In the genomic region with DNA sequence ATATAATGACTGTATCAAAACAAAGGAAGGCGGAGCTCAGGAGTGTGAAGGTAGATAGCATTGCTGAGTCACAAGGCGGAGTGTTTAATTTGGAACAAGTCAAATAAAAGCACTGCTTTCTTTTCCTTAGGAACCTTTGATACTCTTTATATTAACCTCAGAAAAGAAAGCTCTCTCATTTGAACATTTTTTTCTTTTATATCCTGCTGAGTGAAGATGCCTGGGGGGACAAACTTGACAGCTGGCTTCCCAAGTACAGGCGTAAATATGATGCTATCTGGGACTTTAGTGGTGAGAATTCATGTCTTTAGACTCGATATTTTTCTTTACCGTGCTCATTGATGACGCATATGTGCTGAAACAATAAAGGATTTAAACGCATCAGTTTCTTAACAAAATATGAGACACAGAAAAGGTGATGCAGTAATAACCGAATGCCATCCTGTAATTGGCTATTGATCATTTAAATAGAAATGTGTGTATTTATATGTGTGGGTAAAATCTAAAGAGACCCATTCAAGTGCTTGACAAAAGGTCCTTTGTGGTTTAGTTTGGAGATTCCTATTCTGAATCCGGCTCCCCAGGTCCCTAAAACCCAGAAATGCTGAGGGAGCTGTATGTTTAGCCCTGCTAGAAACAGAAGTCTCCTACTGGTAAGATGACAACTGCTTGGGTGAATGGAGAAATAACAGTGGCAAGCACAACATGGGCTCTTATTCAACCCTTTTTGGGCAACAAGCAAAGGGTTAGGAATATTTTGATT, we compare ENCODE assay signal across 14 cellular contexts.
DNase-seq lines count a peak whose midpoint lies in the region; ATAC-seq, FAIRE-seq and TF ChIP-seq lines count a peak whose summit lies in the region.
"Had no signal": no experiment of that assay in that cellular context is flagged by ENCODE, and none has a peak within 500 bp of the region (broad histone marks: within the 10 kb centered on the region; RNA-seq: fewer than 3 reads in every experiment).

No MANE protein-coding gene starts in this region.

- intact Hi-C loops in pancreas (cut with DNase I) (no loop called here), tibial artery (cut with DNase I; ENCODE audit: low total_unique reads) (no loop called here), vagina (cut with DNase I) (no loop called here)

- H3K27ac ChIP-seq in SJCRH30 (no peak overlapping the region), esophagus (ENCODE audit: low read depth in 2 of 2, low read length in 1 of 2) (peak overlapping the region; percentile 48 to 57), pancreas (no peak overlapping the region), tibial artery (no peak overlapping the region), vagina (no peak overlapping the region)
- H3K27ac ChIP-seq: C4-2B, sigmoid colon had no signal

- peak; percentile 75 to 87 (median 85) for ATAC-seq in pancreas
- no peak for ATAC-seq in HG03565 (IDR thresholded peaks at IDR 0.05; ENCODE audit: unreplicated experiment)
- no peak for ATAC-seq in GM18867 (IDR thresholded peaks at IDR 0.05; ENCODE audit: unreplicated experiment)

- H3K4me1 ChIP-seq in SJCRH30, result peaks cover 4% of the 10 kb centered on the region; the same call in 1 of the 2 replicates
- no peaks in the 10 kb centered on the region for H3K4me1 ChIP-seq in esophagus (ENCODE audit: control insufficient read depth in 2 of 2, insufficient read depth in 2 of 2, low read length in 1 of 2)
- H3K4me1 ChIP-seq in pancreas, result peaks cover 0 to 16% (median 9%) of the 10 kb centered on the region in 3 donors
- peaks cover 0 to 6% (median 1%) of the 10 kb centered on the region in 4 donors for H3K4me1 ChIP-seq in tibial artery
- no peaks in the 10 kb centered on the region for H3K4me1 ChIP-seq in vagina
- H3K4me1 ChIP-seq: sigmoid colon had no signal

- no peaks in the 10 kb centered on the region for H3K27me3 ChIP-seq in SJCRH30
- no peaks in the 10 kb centered on the region for H3K27me3 ChIP-seq in esophagus (ENCODE audit: control insufficient read depth in 1 of 2, insufficient read depth in 2 of 2, low read length in 2 of 2)
- no peaks in the 10 kb centered on the region for H3K27me3 ChIP-seq in pancreas
- no peaks in the 10 kb centered on the region for H3K27me3 ChIP-seq in tibial artery
- H3K27me3 ChIP-seq in vagina, result no peaks in the 10 kb centered on the region
- H3K27me3 ChIP-seq: sigmoid colon had no signal

- DNase-seq in HT1080 (ENCODE audit: low read depth), result peak; percentile 68
- peak; percentile 19 to 60 for DNase-seq in SJCRH30
- peak in 2 of 6 donors; percentile 5 to 19 for DNase-seq in pancreas
- no peak for DNase-seq in tibial artery
- no peak for DNase-seq in vagina (ENCODE audit: extremely low spot score in 2 of 2)
- DNase-seq: activated B cell treated with CpG ODN at 0.5 μM for 24 hours, H7, NCI-H2029 treated with DMSO at 0.1 percent for 48 hours, RPMI8226, sigmoid colon had no signal

- 53 to 55% methylated on average over 9 of the region's 9 CpGs for WGBS in esophagus, 2 donors
- WGBS in pancreas, 2 donors, result 48 to 64% methylated on average over 9 of the region's 9 CpGs

- H3K9me3 ChIP-seq in SJCRH30 (replicated peaks) (no peaks in the 10 kb centered on the region), esophagus (ENCODE audit: control insufficient read depth in 2 of 2, insufficient read depth in 1 of 2, low read depth in 1 of 2, low read length in 1 of 2) (no peaks in the 10 kb centered on the region), pancreas (no peaks in the 10 kb centered on the region), tibial artery (no peaks in the 10 kb centered on the region), vagina (no peaks in the 10 kb centered on the region)
- H3K9me3 ChIP-seq: sigmoid colon had no signal

- no peak for FAIRE-seq in pancreas (lab: Jason Lieb, UNC)

- H3K36me3 ChIP-seq in SJCRH30 (no peaks in the 10 kb centered on the region), esophagus (ENCODE audit: control insufficient read depth in 2 of 2, insufficient read depth in 2 of 2, low read length in 1 of 2) (no peaks in the 10 kb centered on the region), pancreas (no peaks in the 10 kb centered on the region), tibial artery (no peaks in the 10 kb centered on the region), vagina (no peaks in the 10 kb centered on the region)
- H3K36me3 ChIP-seq: sigmoid colon had no signal

- TF ChIP-seq CTCF in pancreas (IDR thresholded peaks at IDR 0.05) (no peak), tibial artery (IDR thresholded peaks at IDR 0.05) (no peak), vagina (IDR thresholded peaks at IDR 0.05) (no peak)

- no peak overlapping the region for H3K4me3 ChIP-seq in SJCRH30
- peak overlapping the region in 1 of 2 donors; percentile 25 for H3K4me3 ChIP-seq in esophagus (ENCODE audit: low read depth in 1 of 2, low read length in 2 of 2)
- H3K4me3 ChIP-seq in pancreas, result no peak overlapping the region
- H3K4me3 ChIP-seq in tibial artery, result no peak overlapping the region
- H3K4me3 ChIP-seq in vagina, result no peak overlapping the region
- H3K4me3 ChIP-seq: sigmoid colon had no signal

- TF ChIP-seq POLR2A in vagina (IDR thresholded peaks at IDR 0.05), result no peak

Comparison
In these comparisons a context has a peak if more than half of its experiments do, and no peak if none do; other contexts are left out.
1. DNase-seq: peak in HT1080 (single experiment) and SJCRH30 (2 of 2); none in tibial artery (0 of 2) and vagina (0 of 2).
2. H3K27ac ChIP-seq: peak in esophagus (2 of 2); none in SJCRH30 (single experiment), pancreas (0 of 4), tibial artery (0 of 2) and vagina (single experiment).
3. ATAC-seq: peak in pancreas (4 of 4); none in HG03565 (single experiment) and GM18867 (single experiment).